Comparison of ENCODE assay signal across 11 cellular contexts in genomic region chr21:38438476-38438893, GRCh38. TPM values are rescaled to one million over a fixed set of nuclear protein-coding genes. Genes with fewer than 3 reads are reported as not detected.
DNase-seq lines count a peak whose midpoint lies in the region; ATAC-seq, FAIRE-seq and TF ChIP-seq lines count a peak whose summit lies in the region.
"Had no signal": no experiment of that assay in that cellular context is flagged by ENCODE, and none has a peak within 500 bp of the region (broad histone marks: within the 10 kb centered on the region; RNA-seq: fewer than 3 reads in every experiment).

No MANE protein-coding gene starts in this region.

- WGBS in right cardiac atrium, result 36% methylated on average over 11 of the region's 11 CpGs
- WGBS in smooth muscle cell (ENCODE audit: low lambda C conversion rate), result 69% methylated on average over 11 of the region's 11 CpGs

- POLR2A ChIA-PET in GM10248 (lab: Yijun Ruan, JAX), result no interaction called here

- H3F3A ChIP-seq in smooth muscle cell (ENCODE audit: low read depth), result peaks cover 4% of the 10 kb centered on the region

- H3K79me2 ChIP-seq in astrocyte (ENCODE audit: insufficient read depth, low read length) (no peaks in the 10 kb centered on the region), smooth muscle cell (ENCODE audit: low read depth) (no peaks in the 10 kb centered on the region)

- CTCF ChIA-PET in GM10248 (lab: Yijun Ruan, JAX), result interaction anchor here (1.4 to 1.8 kb wide), 2 partner anchors 10 to 14 kb away, joined by 3 to 4 read pairs; no protein-coding TSS in a partner anchor

- no peak overlapping the region for H3K4me3 Mint-ChIP-seq in astrocyte (ENCODE audit: unreplicated experiment)
- H3K4me3 Mint-ChIP-seq: activated B cell treated with CpG ODN at 0.5 μM for 24 hours; activated naive CD4-positive, alpha-beta T cell treated with anti-CD3 and anti-CD28 coated beads for 36 hours had no signal

- H3K9me3 Mint-ChIP-seq in astrocyte (ENCODE audit: unreplicated experiment), result no peaks in the 10 kb centered on the region
- H3K9me3 Mint-ChIP-seq: activated B cell treated with CpG ODN at 0.5 μM for 24 hours; activated naive CD4-positive, alpha-beta T cell treated with anti-CD3 and anti-CD28 coated beads for 36 hours had no signal

- peak overlapping the region; percentile 67 for H3K27ac Mint-ChIP-seq in astrocyte (ENCODE audit: unreplicated experiment)
- H3K27ac Mint-ChIP-seq: activated B cell treated with CpG ODN at 0.5 μM for 24 hours; activated naive CD4-positive, alpha-beta T cell treated with anti-CD3 and anti-CD28 coated beads for 36 hours had no signal

- H3K4me3 ChIP-seq in astrocyte (ENCODE audit: insufficient read depth, low read depth, low read length), result no peak overlapping the region
- no peak overlapping the region for H3K4me3 ChIP-seq in right cardiac atrium (ENCODE audit: low read length)
- no peak overlapping the region for H3K4me3 ChIP-seq in smooth muscle cell

- peaks cover 47% of the 10 kb centered on the region for H3K4me1 Mint-ChIP-seq in astrocyte (ENCODE audit: low read depth, unreplicated experiment)

- peaks cover 3% of the 10 kb centered on the region for H3K36me3 Mint-ChIP-seq in astrocyte (ENCODE audit: low read depth, unreplicated experiment)

- ATAC-seq in right cardiac atrium (peak; percentile 67 to 76), HG02798 (IDR thresholded peaks at IDR 0.05; ENCODE audit: poor library complexity, unreplicated experiment) (no peak), GM21723 (IDR thresholded peaks at IDR 0.05; ENCODE audit: unreplicated experiment) (no peak)

- no peaks in the 10 kb centered on the region for H3K27me3 ChIP-seq in astrocyte (ENCODE audit: insufficient read depth, low read length)
- no peaks in the 10 kb centered on the region for H3K27me3 ChIP-seq in right cardiac atrium (ENCODE audit: control insufficient read depth, insufficient read depth)
- H3K27me3 ChIP-seq in smooth muscle cell (ENCODE audit: low read depth), result no peaks in the 10 kb centered on the region

- peak overlapping the region; percentile 2 for H3K9ac ChIP-seq in astrocyte (ENCODE audit: low read length)
- H3K9ac ChIP-seq in smooth muscle cell (ENCODE audit: low read depth), result no peak overlapping the region

- no peaks in the 10 kb centered on the region for H4K20me1 ChIP-seq in astrocyte (ENCODE audit: insufficient read depth, low read length)
- no peaks in the 10 kb centered on the region for H4K20me1 ChIP-seq in smooth muscle cell (ENCODE audit: low read depth)

- peaks cover 48% of the 10 kb centered on the region for H3K4me1 ChIP-seq in astrocyte (ENCODE audit: insufficient read depth, low read length)
- peaks cover 12% of the 10 kb centered on the region for H3K4me1 ChIP-seq in right cardiac atrium (ENCODE audit: control insufficient read depth, insufficient read depth, low read length)
- H3K4me1 ChIP-seq in smooth muscle cell (ENCODE audit: low read depth), result peaks cover 11% of the 10 kb centered on the region

- no peaks in the 10 kb centered on the region for H3K36me3 ChIP-seq in astrocyte (ENCODE audit: insufficient read depth, low read length)
- H3K36me3 ChIP-seq in smooth muscle cell (ENCODE audit: low read depth), result no peaks in the 10 kb centered on the region

- H3K4me2 ChIP-seq in astrocyte (ENCODE audit: low read length) (no peak overlapping the region), smooth muscle cell (peak overlapping the region; percentile 2)

- H3K27ac ChIP-seq in astrocyte (ENCODE audit: low read depth, low read length) (peak overlapping the region; percentile 18), right cardiac atrium (ENCODE audit: low read length) (no peak overlapping the region), smooth muscle cell (ENCODE audit: low read depth) (peak overlapping the region; percentile 68)
- H3K27ac ChIP-seq: epithelial cell of prostate had no signal

- peak; percentile 63 for FAIRE-seq in astrocyte (lab: Jason Lieb, UNC)

- H2AFZ ChIP-seq in astrocyte (ENCODE audit: low read depth, low read length) (no peak overlapping the region), smooth muscle cell (ENCODE audit: low read depth) (no peak overlapping the region)

- DNase-seq in HPDE6-E6E7 (ENCODE audit: extremely low spot score), result peak; percentile 43
- peak; percentile 94 for DNase-seq in astrocyte (ENCODE audit: low read depth)
- peak; percentile 69 to 91 (median 88) for DNase-seq in right cardiac atrium
- DNase-seq in smooth muscle cell (lab: John Stamatoyannopoulos, UW; ENCODE audit: unreplicated experiment), result no peak
- no peak for DNase-seq in RPMI8226
- DNase-seq in GM10248 (ENCODE audit: extremely low spot score), result no peak
- DNase-seq: activated B cell treated with CpG ODN at 0.5 μM for 24 hours; activated naive CD4-positive, alpha-beta T cell treated with anti-CD3 and anti-CD28 coated beads for 36 hours had no signal

- H3K9me3 ChIP-seq in astrocyte (ENCODE audit: insufficient read depth, low read depth, low read length), result no peaks in the 10 kb centered on the region
- no peaks in the 10 kb centered on the region for H3K9me3 ChIP-seq in right cardiac atrium (ENCODE audit: control insufficient read depth, low read length)
- no peaks in the 10 kb centered on the region for H3K9me3 ChIP-seq in smooth muscle cell (replicated peaks; ENCODE audit: low read depth)

- intact Hi-C loops in right cardiac atrium (cut with DNase I), result no loop called here

- TF ChIP-seq CTCF in astrocyte (IDR thresholded peaks at IDR 0.05; ENCODE audit: insufficient read depth, low read depth, low read length), result no peak
- no peak for TF ChIP-seq CTCF in smooth muscle cell (IDR thresholded peaks at IDR 0.05; ENCODE audit: borderline replicate concordance, insufficient read depth, poor library complexity, severe bottlenecking)
- no peak for TF ChIP-seq CTCF in GM10248 (IDR thresholded peaks at IDR 0.05; ENCODE audit: control extremely low read depth, extremely low read depth, low read depth, missing control alignments)

- no peaks in the 10 kb centered on the region for H3K27me3 Mint-ChIP-seq in astrocyte (ENCODE audit: low read depth, unreplicated experiment)
- H3K27me3 Mint-ChIP-seq: activated B cell treated with CpG ODN at 0.5 μM for 24 hours had no signal

RNA-seq across cellular contexts. Expression of gene ERG, which starts 59.8 kb away (rescaled TPM):
- total RNA-seq in astrocyte (0.84 and 1.9 TPM in 2 replicates), right cardiac atrium (10 to 100 TPM; 10.7 to 20.1 (median 17.9) TPM), smooth muscle cell (11.0 and 13.9 TPM in 2 replicates)
- polyA plus RNA-seq in right cardiac atrium (6.6 TPM), smooth muscle cell (9.2 and 14.4 TPM in 2 replicates)
- total RNA-seq: activated B cell treated with CpG ODN at 0.5 μM for 24 hours; activated naive CD4-positive, alpha-beta T cell treated with anti-CD3 and anti-CD28 coated beads for 36 hours had no signal

Comparison
In these comparisons a context has a peak if more than half of its experiments do, and no peak if none do; other contexts are left out.
1. DNase-seq: peak in HPDE6-E6E7 (single experiment), astrocyte (single experiment) and right cardiac atrium (3 of 3); none in smooth muscle cell (single experiment), RPMI8226 (single experiment) and GM10248 (single experiment).
2. ATAC-seq: peak in right cardiac atrium (2 of 2); none in HG02798 (single experiment) and GM21723 (single experiment).